25 cellular contexts compared by ENCODE assay signal in the genomic region with DNA sequence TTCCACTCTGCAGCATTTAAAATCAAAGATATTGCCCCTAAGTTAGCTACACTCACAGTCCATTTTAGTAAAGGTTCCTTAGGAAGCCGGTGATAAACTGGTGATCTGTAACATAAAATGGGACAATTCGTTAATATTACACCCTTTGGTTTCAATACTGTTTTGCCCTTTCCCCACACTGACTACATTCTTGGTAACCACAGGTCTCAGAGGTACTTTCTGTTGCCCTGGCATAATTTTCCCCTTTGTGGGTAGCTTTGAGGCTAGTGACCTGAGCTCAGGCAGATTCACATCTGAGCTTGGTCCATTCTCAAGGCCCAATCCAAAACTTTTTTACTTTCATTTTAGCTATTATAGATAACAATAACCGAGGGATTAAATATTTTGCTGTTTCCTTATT.
DNase-seq lines count a peak whose midpoint lies in the region; ATAC-seq and TF ChIP-seq lines count a peak whose summit lies in the region.
"Had no signal": no experiment of that assay in that cellular context is flagged by ENCODE, and none has a peak within 500 bp of the region (broad histone marks: within the 10 kb centered on the region; RNA-seq: fewer than 3 reads in every experiment).

No MANE protein-coding gene starts in this region.

- peak overlapping the region in 1 of 11 experiments; percentile 30; a peak in 1 of 22 replicates for H3K9ac ChIP-seq in BLaER1 treated with 17β-estradiol and CSF1 and Interleukin-3, amounts not matched to agents 10 nM and 100 nM
- H3K9ac ChIP-seq in MM.1S (ENCODE audit: low read length), result no peak overlapping the region

- H2AFZ ChIP-seq in MM.1S (ENCODE audit: low read length), result no peak overlapping the region

- H3K79me2 ChIP-seq in MM.1S (ENCODE audit: low read length), result no peaks in the 10 kb centered on the region

- in situ Hi-C loops in KBM-7 (cut with MboI; ENCODE audit: low pct_unique_long_range_greater_than_20kb, low sequenced_read_pairs), result no loop called here

- H3F3A ChIP-seq in MM.1S (ENCODE audit: insufficient read depth, low read length), result peaks cover 3% of the 10 kb centered on the region; the same call in 1 of the 2 replicates

- no peaks in the 10 kb centered on the region for H3K36me3 ChIP-seq in BLaER1 treated with 17β-estradiol and CSF1 and Interleukin-3, amounts not matched to agents 10 nM and 100 nM
- no peaks in the 10 kb centered on the region for H3K36me3 ChIP-seq in MM.1S (replicated peaks; ENCODE audit: insufficient read depth, low read length)
- H3K36me3 ChIP-seq: heart right ventricle, left ventricle myocardium inferior, MG63, sigmoid colon, WERI-Rb-1 had no signal

- H4K20me1 ChIP-seq in BLaER1 treated with 17β-estradiol and CSF1 and Interleukin-3, amounts not matched to agents 10 nM and 100 nM, result no peaks in the 10 kb centered on the region
- no peaks in the 10 kb centered on the region for H4K20me1 ChIP-seq in MM.1S (ENCODE audit: insufficient read depth, low read length)

- H3K9me3 ChIP-seq in BLaER1 treated with 17β-estradiol and CSF1 and Interleukin-3, amounts not matched to agents 10 nM and 100 nM (replicated peaks in 1 of 11), result peaks cover 0 to 4% (median 0%) of the 10 kb centered on the region in 11 experiments; a peak in 2 of 22 replicates
- no peaks in the 10 kb centered on the region for H3K9me3 ChIP-seq in MM.1S (replicated peaks; ENCODE audit: insufficient read depth, low read length)
- H3K9me3 ChIP-seq: heart right ventricle, left ventricle myocardium inferior, MG63, sigmoid colon had no signal

- no peaks in the 10 kb centered on the region for H3K27me3 ChIP-seq in BLaER1 treated with 17β-estradiol and CSF1 and Interleukin-3, amounts not matched to agents 10 nM and 100 nM
- H3K27me3 ChIP-seq in MM.1S (replicated peaks; ENCODE audit: insufficient read depth, low read length), result no peaks in the 10 kb centered on the region
- H3K27me3 ChIP-seq: heart right ventricle, MG63 had no signal

- H3K27ac ChIP-seq in BLaER1 treated with 17β-estradiol and CSF1 and Interleukin-3, amounts not matched to agents 10 nM and 100 nM, result peak overlapping the region in 1 of 11 experiments; percentile 25; a peak in 2 of 22 replicates
- no peak overlapping the region for H3K27ac ChIP-seq in MM.1S (ENCODE audit: low read length)
- H3K27ac ChIP-seq: heart right ventricle, left ventricle myocardium inferior, sigmoid colon, WERI-Rb-1 had no signal

- no peaks in the 10 kb centered on the region for H3K9me2 ChIP-seq in MM.1S (replicated peaks; ENCODE audit: insufficient read depth, low read length)

- no peak overlapping the region for H3K4me3 ChIP-seq in BLaER1 treated with 17β-estradiol and CSF1 and Interleukin-3, amounts not matched to agents 10 nM and 100 nM
- no peak overlapping the region for H3K4me3 ChIP-seq in MM.1S (ENCODE audit: low read length)
- H3K4me3 ChIP-seq: heart right ventricle, left ventricle myocardium inferior, MG63, sigmoid colon had no signal

- no peak for TF ChIP-seq POLR2A in GM18505 (IDR thresholded peaks at IDR 0.05; ENCODE audit: borderline replicate concordance, extremely low read depth, insufficient read depth, insufficient read length)

- DNase-seq in MM.1S, result peak; percentile 88
- no peak for DNase-seq in inferior parietal cortex (ENCODE audit: extremely low spot score)
- DNase-seq in KBM-7, result no peak
- DNase-seq: activated CD4-positive, alpha-beta T cell treated with anti-CD3 and anti-CD28 coated beads, Interleukin-2, amount 50 U/mL, for 1 hour; activated CD8-positive, alpha-beta memory T cell treated with anti-CD3 and anti-CD28 coated beads, Interleukin-2, amount 50 U/mL, for 4 hours; activated naive CD8-positive, alpha-beta T cell treated with anti-CD3 and anti-CD28 coated beads, Interleukin-2, amount 10 ng/mL, durations not matched to agents 7 days and 5 days; COR-L47; DND-41; foreskin fibroblast; heart right ventricle; left ventricle myocardium inferior; MG63; midbrain; NCI-H1436; NCI-H526 treated with DMSO at 0.1 percent for 48 hours; sigmoid colon; stimulated activated CD4-positive, alpha-beta T cell treated with anti-CD3 and anti-CD28 coated beads, Interleukin-15, amount 100 ng/mL, for 24 hours; stimulated activated CD8-positive, alpha-beta memory T cell treated with anti-CD3 and anti-CD28 coated beads, Interleukin-4, amount 100 ng/mL, for 48 hours; WERI-Rb-1 had no signal

- ATAC-seq in GM19025 (IDR thresholded peaks at IDR 0.05; ENCODE audit: low read depth, unreplicated experiment), result peak; percentile 75
- ATAC-seq in HG03097 (IDR thresholded peaks at IDR 0.05; ENCODE audit: low FRiP score, unreplicated experiment), result peak; percentile 73
- ATAC-seq in GM21447 (IDR thresholded peaks at IDR 0.05; ENCODE audit: unreplicated experiment), result no peak
- no peak for ATAC-seq in GM18505 (IDR thresholded peaks at IDR 0.05; ENCODE audit: unreplicated experiment)
- ATAC-seq: activated T-helper 17 cell treated with anti-CD3 and anti-CD28 coated beads, Interleukin-2, amount 50 U/mL, for 72 hours; heart right ventricle had no signal

- peaks cover 6 to 36% (median 21%) of the 10 kb centered on the region in 10 experiments; a peak in 19 of 20 replicates for H3K4me1 ChIP-seq in BLaER1 treated with 17β-estradiol and CSF1 and Interleukin-3, amounts not matched to agents 10 nM and 100 nM
- peaks cover 5% of the 10 kb centered on the region for H3K4me1 ChIP-seq in MM.1S (ENCODE audit: low read length)
- H3K4me1 ChIP-seq: left ventricle myocardium inferior, sigmoid colon had no signal

- peak overlapping the region in 10 of 11 experiments; percentile 45 to 81 (median 64); a peak in 20 of 22 replicates for H3K4me2 ChIP-seq in BLaER1 treated with 17β-estradiol and CSF1 and Interleukin-3, amounts not matched to agents 10 nM and 100 nM
- H3K4me2 ChIP-seq in MM.1S (ENCODE audit: low read depth, low read length), result peak overlapping the region; percentile 54; the same call in 1 of the 2 replicates

- TF ChIP-seq CTCF in MM.1S (IDR thresholded peaks at IDR 0.05; ENCODE audit: low read length), result no peak

Comparison
In these comparisons a context has a peak if more than half of its experiments do, and no peak if none do; other contexts are left out.
1. ATAC-seq: peak in GM19025 (single experiment) and HG03097 (single experiment); none in GM21447 (single experiment) and GM18505 (single experiment).